ENCODE assay signal across 21 cellular contexts in the genomic region with DNA sequence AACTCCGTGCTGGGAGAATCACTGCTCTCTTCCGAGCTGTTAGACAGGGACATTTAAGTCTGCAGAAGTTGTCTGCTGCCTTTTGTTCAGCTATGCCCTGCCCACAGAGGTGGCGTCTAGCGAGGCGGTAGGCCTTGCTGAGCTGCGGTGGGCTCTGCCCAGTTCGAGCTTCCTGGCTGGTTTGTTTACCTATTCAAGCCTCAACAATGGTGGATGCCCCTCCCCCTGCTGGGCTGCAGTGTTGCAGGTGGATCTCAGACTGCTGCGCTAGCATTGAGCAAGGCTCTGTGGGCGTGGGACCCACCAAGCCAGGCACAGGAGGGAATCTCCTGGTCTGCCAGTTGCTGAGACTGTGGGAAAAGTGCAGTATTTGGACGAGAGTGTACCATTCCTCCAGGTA.
"Had no signal": no experiment of that assay in that cellular context is flagged by ENCODE, and none has a peak within 500 bp of the region (broad histone marks: within the 10 kb centered on the region; RNA-seq: fewer than 3 reads in every experiment).

No MANE protein-coding gene starts in this region.

- H3K4me1 ChIP-seq: prostate gland, upper lobe of left lung had no signal

- H3K79me2 ChIP-seq: hepatocyte had no signal

- H3K27me3 ChIP-seq: foreskin keratinocyte, hepatocyte, neutrophil, ovary, upper lobe of left lung had no signal

- DNase-seq: activated CD4-positive, alpha-beta T cell treated with anti-CD3 and anti-CD28 coated beads for 1 hour; activated CD4-positive, alpha-beta T cell treated with anti-CD3 and anti-CD28 coated beads, Interleukin-2, amount 50 U/mL, for 4 hours; activated CD8-positive, alpha-beta memory T cell treated with anti-CD3 and anti-CD28 coated beads for 24 hours; activated CD8-positive, alpha-beta memory T cell treated with anti-CD3 and anti-CD28 coated beads, Interleukin-2, amount 50 U/mL, for 4 hours; activated T-cell treated with anti-CD3 and anti-CD28 coated beads, Interleukin-2, amount 50 U/mL, for 24 hours; aorta; effector CD8-positive, alpha-beta T cell; left ventricle myocardium superior; ovary; stimulated activated CD4-positive, alpha-beta T cell treated with anti-CD3 and anti-CD28 coated beads, Interleukin-4, amount 100 ng/mL, for 24 hours; stimulated activated naive CD4-positive, alpha-beta T cell treated with Interleukin-2 at 50 U/mL for 16 hours; WERI-Rb-1 had no signal

- H3K36me3 ChIP-seq: neutrophil, ovary, prostate gland, upper lobe of left lung, WERI-Rb-1 had no signal

- H3K4me2 ChIP-seq: hepatocyte had no signal

- H3K27ac ChIP-seq: foreskin keratinocyte, hepatocyte, neutrophil, ovary, prostate gland, upper lobe of left lung, WERI-Rb-1 had no signal

- FAIRE-seq: TTC549 had no signal

- H3K4me3 ChIP-seq: hepatocyte, ovary, prostate gland, upper lobe of left lung had no signal

- H2AFZ ChIP-seq: hepatocyte had no signal

- H3K9me3 ChIP-seq: neutrophil, ovary, prostate gland, upper lobe of left lung had no signal

- ATAC-seq: activated naive CD4-positive, alpha-beta T cell treated with anti-CD3 and anti-CD28 coated beads, Interleukin-2, amount 50 U/mL, for 72 hours; activated T-helper 17 cell treated with anti-CD3 and anti-CD28 coated beads, Interleukin-2, amount 50 U/mL, for 72 hours; left ventricle myocardium superior; natural killer cell treated with Interleukin-12 subunit alpha and Interleukin-12 subunit beta and Interleukin-15 and Interleukin-18, amount 100 ng/mL, for 72 hours had no signal
